Comparison of ENCODE assay signal across 16 cellular contexts in genomic region chr7:1297476-1297972, GRCh38.
"Had no signal": no experiment of that assay in that cellular context is flagged by ENCODE, and none has a peak within 500 bp of the region (broad histone marks: within the 10 kb centered on the region; RNA-seq: fewer than 3 reads in every experiment).

No MANE protein-coding gene starts in this region.

- H3K4me3 ChIP-seq: ascending aorta, gastroesophageal sphincter, left lung, ovary, sigmoid colon, testis, upper lobe of left lung had no signal

- H3K36me3 ChIP-seq: ascending aorta, gastroesophageal sphincter, left lung, ovary, sigmoid colon, upper lobe of left lung had no signal

- H3K27ac ChIP-seq: ascending aorta, gastroesophageal sphincter, left lung, ovary, sigmoid colon, testis, upper lobe of left lung had no signal

- H3K4me1 ChIP-seq: ascending aorta, left lung, testis, upper lobe of left lung had no signal

- H3K27me3 ChIP-seq: ovary, testis had no signal

- FAIRE-seq: colon, islet of Langerhans had no signal

- DNase-seq: activated CD4-positive, alpha-beta memory T cell treated with anti-CD3 and anti-CD28 coated beads, Interleukin-2, amount 10 ng/mL, durations not matched to agents 7 days and 5 days; activated CD4-positive, alpha-beta T cell treated with anti-CD3 and anti-CD28 coated beads for 4 hours; activated naive CD4-positive, alpha-beta T cell treated with anti-CD3 and anti-CD28 coated beads, Interleukin-2, amount 10 ng/mL, durations not matched to agents 7 days and 5 days; activated T-cell treated with anti-CD3 and anti-CD28 coated beads, Interleukin-2, amount 50 U/mL, for 24 hours; erythroblast; left lung; ovary; sigmoid colon; stimulated activated CD4-positive, alpha-beta T cell treated with anti-CD3 and anti-CD28 coated beads, Interleukin-1b, Interleukin-23, amount 100 ng/mL, for 48 hours; stimulated activated naive CD8-positive, alpha-beta T cell treated with anti-CD3 and anti-CD28 coated beads, Interleukin-15, amount 100 ng/mL, for 72 hours; testis had no signal

- H3K9me3 ChIP-seq: ascending aorta, gastroesophageal sphincter, left lung, ovary, sigmoid colon, testis, upper lobe of left lung had no signal

- ATAC-seq: gastroesophageal sphincter; left lung; stimulated activated naive CD8-positive, alpha-beta T cell treated with anti-CD3 and anti-CD28 coated beads, Interleukin-15, amount 100 ng/mL, for 72 hours had no signal
